Comparison of ENCODE assay signal across 14 cellular contexts in genomic region chr10:73979428-73980407, GRCh38. TPM values are rescaled to one million over a fixed set of nuclear protein-coding genes. Genes with fewer than 3 reads are reported as not detected.
DNase-seq lines count a peak whose midpoint lies in the region; ATAC-seq and TF ChIP-seq lines count a peak whose summit lies in the region.
"Had no signal": no experiment of that assay in that cellular context is flagged by ENCODE, and none has a peak within 500 bp of the region (broad histone marks: within the 10 kb centered on the region; RNA-seq: fewer than 3 reads in every experiment).

No MANE protein-coding gene starts in this region.

- H3K36me3 Mint-ChIP-seq in stimulated activated naive B cell treated with anti-CD40 and anti-IgM and Interleukin-4, amounts not matched to agents 10 μg/mL and 1 μg/mL and 100 μg/mL, for 72 hours: no peaks in the 10 kb centered on the region
- H3K36me3 Mint-ChIP-seq: naive thymus-derived CD8-positive, alpha-beta T cell had no signal

- no TSS peak for BruUV-seq in IMR-90 (replicated peaks; lab: Mats Ljungman, UMichigan)

- intact Hi-C loops in IMR-90 (cut with micrococcal nuclease): no loop called here

- no peak overlapping the region for H4K8ac ChIP-seq in IMR-90 (ENCODE audit: low read depth in 2 of 2, low read length in 2 of 2)

- H2BK120ac ChIP-seq in IMR-90 (ENCODE audit: low read depth, low read length): no peak overlapping the region

- peaks cover 17 to 29% of the 10 kb centered on the region in 2 donors for H3K4me1 Mint-ChIP-seq in stimulated activated naive B cell treated with anti-CD40 and anti-IgM and Interleukin-4, amounts not matched to agents 10 μg/mL and 1 μg/mL and 100 μg/mL, for 72 hours

- H2AFZ ChIP-seq in IMR-90 (replicated peaks; ENCODE audit: low read length, poor library complexity): no peak overlapping the region
- H2AFZ ChIP-seq: PC-9 had no signal

- H3K9me3 Mint-ChIP-seq in stimulated activated naive B cell treated with anti-CD40 and anti-IgM and Interleukin-4, amounts not matched to agents 10 μg/mL and 1 μg/mL and 100 μg/mL, for 72 hours: peaks cover 3 to 4% of the 10 kb centered on the region in 2 donors
- H3K9me3 Mint-ChIP-seq: naive thymus-derived CD8-positive, alpha-beta T cell had no signal

- no peak overlapping the region for H4K91ac ChIP-seq in IMR-90 (ENCODE audit: insufficient read depth, low read depth, low read length)

- no peak overlapping the region for H2BK5ac ChIP-seq in IMR-90 (ENCODE audit: low read depth, low read length, poor library complexity, severe bottlenecking)

- H3K27me3 Mint-ChIP-seq in stimulated activated naive B cell treated with anti-CD40 and anti-IgM and Interleukin-4, amounts not matched to agents 10 μg/mL and 1 μg/mL and 100 μg/mL, for 72 hours: no peaks in the 10 kb centered on the region
- H3K27me3 Mint-ChIP-seq: naive thymus-derived CD8-positive, alpha-beta T cell had no signal

- no peak overlapping the region for H2BK15ac ChIP-seq in IMR-90 (ENCODE audit: low read depth, low read length)

- no peak for TF ChIP-seq RAD21 in IMR-90 (IDR thresholded peaks at IDR 0.05; ENCODE audit: low read length)

- in situ Hi-C loops in IMR-90 (cut with MboI; ENCODE audit: low sequenced_read_pairs): no loop called here

- H3K9ac ChIP-seq in IMR-90 (ENCODE audit: low read depth, low read length): no peak overlapping the region

- WGBS in IMR-90 (ENCODE audit: extremely low coverage in 2 of 2, insufficient read length in 1 of 2), 2 experiments: no CpG with 5 or more reads among the region's 7 CpGs
- WGBS in gastroesophageal sphincter (ENCODE audit: low coverage in 1 of 2), 2 donors: 57 to 58% methylated on average over 7 of the region's 7 CpGs

- H2BK20ac ChIP-seq in IMR-90 (ENCODE audit: low read depth, low read length): no peak overlapping the region

- no peak overlapping the region for H4K5ac ChIP-seq in IMR-90 (ENCODE audit: low read depth, low read length)

- TF ChIP-seq CTCF in IMR-90 (conservative IDR thresholded peaks at IDR 0.05; ENCODE audit: low read depth, low read length) (no peak), gastroesophageal sphincter (IDR thresholded peaks at IDR 0.05) (no peak)

- POLR2A ChIA-PET in IMR-90 (lab: Charles Lee; ENCODE audit: unreplicated experiment): no interaction called here

- H3K36me3 ChIP-seq in IMR-90 (ENCODE audit: control insufficient read depth, insufficient read depth, low read length) (no peaks in the 10 kb centered on the region), gastroesophageal sphincter (no peaks in the 10 kb centered on the region)
- H3K36me3 ChIP-seq: sigmoid colon had no signal

- no peak overlapping the region for H3K14ac ChIP-seq in IMR-90 (replicated peaks; ENCODE audit: low read depth, low read length)

- TF ChIP-seq POLR2A in IMR-90 (IDR thresholded peaks at IDR 0.05; ENCODE audit: low read depth, low read length) (no peak), gastroesophageal sphincter (IDR thresholded peaks at IDR 0.05) (no peak)

- H3K9me3 ChIP-seq in IMR-90 (ENCODE audit: control insufficient read depth, insufficient read depth, low read length): peaks cover 2% of the 10 kb centered on the region; the same call in 1 of the 2 replicates
- no peaks in the 10 kb centered on the region for H3K9me3 ChIP-seq in gastroesophageal sphincter
- H3K9me3 ChIP-seq: sigmoid colon had no signal

- dilution Hi-C loops in IMR-90 (cut with HindIII; ENCODE audit: low sequenced_read_pairs, unreplicated experiment): no loop called here

- H3K27me3 ChIP-seq in IMR-90 (ENCODE audit: control insufficient read depth, insufficient read depth, low read length) (no peaks in the 10 kb centered on the region), gastroesophageal sphincter (no peaks in the 10 kb centered on the region)
- H3K27me3 ChIP-seq: sigmoid colon had no signal

- H3K4me1 ChIP-seq in IMR-90 (ENCODE audit: control insufficient read depth, insufficient read depth, low read length) (no peaks in the 10 kb centered on the region), gastroesophageal sphincter (peaks cover 0 to 19% (median 5%) of the 10 kb centered on the region in 3 donors)

- H3K27ac ChIP-seq in IMR-90 (ENCODE audit: insufficient read depth, low read length): no peak overlapping the region
- H3K27ac ChIP-seq in gastroesophageal sphincter: no peak overlapping the region
- H3K27ac ChIP-seq: PC-9, sigmoid colon had no signal

- no peaks in the 10 kb centered on the region for H4K20me1 ChIP-seq in IMR-90 (ENCODE audit: insufficient read depth, low read length)

- H3K4me2 ChIP-seq in IMR-90 (ENCODE audit: low read depth, low read length): no peak overlapping the region
- H3K4me2 ChIP-seq: PC-9 had no signal

- DNase-seq in IMR-90 (no peak), OCI-M1 (lab: John Stamatoyannopoulos, UW) (peak; percentile 72), KG1 (lab: John Stamatoyannopoulos, UW) (no peak), NCI-H1436 treated with DMSO at 0.1 percent for 48 hours (lab: John Stamatoyannopoulos, UW) (no peak)
- no peak for DNase-seq in stimulated activated naive B cell treated with anti-CD40 and anti-IgM and Interleukin-4, amounts not matched to agents 10 μg/mL and 1 μg/mL and 100 μg/mL, for 72 hours
- DNase-seq: activated naive CD4-positive, alpha-beta T cell; islet precursor cell; naive thymus-derived CD8-positive, alpha-beta T cell; NCI-H2171; sigmoid colon; T-helper 2 cell had no signal

- H2AK9ac ChIP-seq in IMR-90 (replicated peaks; ENCODE audit: low read depth, low read length, poor library complexity): no peak overlapping the region

- 0 out of 2 replicates have a peak overlapping the region, but pooled peaks have one; percentile 9 for H2AK5ac ChIP-seq in IMR-90 (ENCODE audit: low read depth, low read length)

- CTCF ChIA-PET in IMR-90 (lab: Yijun Ruan, JAX): no interaction called here

- no peaks in the 10 kb centered on the region for H3K9me1 ChIP-seq in IMR-90 (ENCODE audit: insufficient read depth, low read length)

- H3K27ac Mint-ChIP-seq in stimulated activated naive B cell treated with anti-CD40 and anti-IgM and Interleukin-4, amounts not matched to agents 10 μg/mL and 1 μg/mL and 100 μg/mL, for 72 hours: no peak overlapping the region

- no peak overlapping the region for H3K18ac ChIP-seq in IMR-90 (ENCODE audit: low read depth, low read length)

- H3K4me3 ChIP-seq in IMR-90 (ENCODE audit: insufficient read depth, low read depth, low read length) (no peak overlapping the region), gastroesophageal sphincter (no peak overlapping the region)
- H3K4me3 ChIP-seq: PC-9, sigmoid colon had no signal

- TF ChIP-seq EP300 in gastroesophageal sphincter (IDR thresholded peaks at IDR 0.05): no peak

- H3K23ac ChIP-seq in IMR-90 (ENCODE audit: low read depth, low read length): no peak overlapping the region

- H3K56ac ChIP-seq in IMR-90 (ENCODE audit: extremely low read depth, insufficient read depth, low read length): no peak overlapping the region

- H3K79me1 ChIP-seq in IMR-90 (ENCODE audit: low read depth in 1 of 2, low read length in 2 of 2): no peaks in the 10 kb centered on the region

- H3K4ac ChIP-seq in IMR-90 (ENCODE audit: low read depth, low read length): no peak overlapping the region

- H3K4me3 Mint-ChIP-seq in stimulated activated naive B cell treated with anti-CD40 and anti-IgM and Interleukin-4, amounts not matched to agents 10 μg/mL and 1 μg/mL and 100 μg/mL, for 72 hours: no peak overlapping the region

- ATAC-seq in IMR-90 (ENCODE audit: low read depth): no peak
- peak; percentile 36 for ATAC-seq in gastroesophageal sphincter
- ATAC-seq in stimulated activated naive B cell treated with anti-CD40 and anti-IgM and Interleukin-4, amounts not matched to agents 10 μg/mL and 1 μg/mL and 100 μg/mL, for 72 hours (replicated peaks): peak; percentile 60 to 61
- ATAC-seq in GM18907 (IDR thresholded peaks at IDR 0.05; ENCODE audit: unreplicated experiment): no peak
- ATAC-seq: naive thymus-derived CD8-positive, alpha-beta T cell had no signal

TF ChIP-seq in IMR-90, 13 proteins besides CTCF, POLR2A, EP300 and RAD21:
- TF ChIP-seq MAFK (IDR thresholded peaks at IDR 0.05; ENCODE audit: low read depth, low read length) (no peak), RCOR1 (IDR thresholded peaks at IDR 0.05; ENCODE audit: insufficient replicate concordance, low read length) (no peak), MAZ (IDR thresholded peaks at IDR 0.05; ENCODE audit: borderline replicate concordance, low read depth, low read length) (no peak)
TF ChIP-seq in IMR-90: peak in this region for 0.

RNA-seq across cellular contexts. Expression of gene VCL, which starts 18.2 kb away (rescaled TPM):
- total RNA-seq in IMR-90 (2012; rRNA removed) (283 and 316 TPM in 2 replicates), gastroesophageal sphincter (100 to 1,000 TPM; 433 to 615 (median 440) TPM)
- 193 and 227 TPM in 2 replicates for polyA plus RNA-seq in IMR-90 (2012; rRNA removed)
- 85.9 and 102 TPM in 2 replicates for polyA plus RNA-seq in IMR-90 (2012; cell fraction: cytosol; rRNA removed)
- polyA plus RNA-seq in IMR-90 (2012; cell fraction: nucleus; rRNA removed; ENCODE audit: low replicate concordance): 176 and 458 TPM in 2 replicates

Comparison
In these comparisons a context has a peak if more than half of its experiments do, and no peak if none do; other contexts are left out.
1. ATAC-seq: peak in gastroesophageal sphincter (single experiment) and stimulated activated naive B cell treated with anti-CD40 and anti-IgM and Interleukin-4, amounts not matched to agents 10 μg/mL and 1 μg/mL and 100 μg/mL, for 72 hours (2 of 2); none in IMR-90 (single experiment) and GM18907 (single experiment).